Comparison of ENCODE assay signal across 8 cellular contexts in the genomic region with DNA sequence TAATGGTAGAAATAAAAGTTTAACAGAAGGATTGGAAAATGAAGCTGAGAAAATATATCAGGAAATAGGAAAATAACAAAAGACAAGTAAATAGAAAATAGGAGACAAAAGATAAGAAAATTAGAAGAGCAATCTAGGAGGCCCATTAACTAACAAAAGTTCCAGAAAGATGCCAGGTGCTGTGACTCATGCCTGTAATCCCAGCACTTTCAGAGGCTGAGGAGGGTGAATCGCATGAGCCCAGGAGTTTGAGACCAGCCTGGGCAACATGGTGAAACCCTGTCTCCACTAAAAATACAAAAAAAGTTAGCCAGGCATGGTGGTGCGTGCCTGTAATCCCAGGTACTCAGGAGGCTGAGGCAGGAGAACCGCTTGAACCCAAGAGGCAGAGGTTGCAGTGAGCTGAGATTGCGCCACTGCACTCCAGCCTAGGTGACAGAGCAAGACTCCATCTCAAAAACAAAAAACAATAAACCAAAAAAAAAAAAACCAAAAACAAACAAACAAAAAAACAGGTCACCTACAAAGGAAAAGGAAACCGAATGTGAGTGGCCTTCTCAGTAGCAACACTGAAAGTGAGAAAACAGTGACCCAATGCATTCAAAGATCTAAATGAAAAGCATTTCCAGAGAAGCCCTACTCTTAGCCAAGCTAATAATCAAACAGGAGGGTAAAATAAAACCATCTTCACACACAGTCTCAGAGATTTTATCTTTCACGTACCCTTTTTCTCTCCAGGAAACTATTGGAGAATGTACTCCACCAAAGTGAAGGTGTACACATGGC. TPM values are rescaled to one million over a fixed set of nuclear protein-coding genes. Genes with fewer than 3 reads are reported as not detected.
A peak's percentile ranks its signal among the peaks of the same experiment; 100 is the strongest.
DNase-seq lines count a peak whose midpoint lies in the region; ATAC-seq and TF ChIP-seq lines count a peak whose summit lies in the region.
"Not testable (repeated sequence)": the region's sequence is repeated elsewhere in the genome, so short reads cannot be mapped to it uniquely, and the experiment has no call there.

No MANE protein-coding gene starts in this region.

- POLR2A ChIA-PET in PC-9 (lab: Charles Lee; ENCODE audit: unreplicated experiment) = interaction anchor here (0.6 to 0.7 kb wide), 2 partner anchors 173 to 493 kb away, joined by 3 read pairs; no protein-coding TSS in a partner anchor
- POLR2A ChIA-PET in MCF 10A (lab: Yijun Ruan, JAX) = interaction anchor here (0.5 kb wide), 1 partner anchor 139 kb away, joined by 3 read pairs; no protein-coding TSS in a partner anchor

- not testable (repeated sequence) for BruUV-seq in PC-9 (replicated peaks; lab: Mats Ljungman, UMichigan); MCF 10A (replicated peaks; lab: Mats Ljungman, UMichigan)

- peak overlapping the region; percentile 34 for H3K4me3 ChIP-seq in GM12865 (ENCODE audit: low read depth, low read length)
- not testable (repeated sequence) for H3K4me3 ChIP-seq in PC-9

- H3F3A ChIP-seq in PC-9 (ENCODE audit: insufficient read depth, low read depth) = peaks cover 40% of the 10 kb centered on the region

- not testable (repeated sequence) for H3K4me1 Mint-ChIP-seq in MCF 10A (ENCODE audit: insufficient read depth, unreplicated experiment)
- H3K4me1 Mint-ChIP-seq in neural crest cell = peaks cover 13% of the 10 kb centered on the region

- not testable (repeated sequence) for H3K27me3 Mint-ChIP-seq in MCF 10A (ENCODE audit: insufficient read depth, unreplicated experiment); neural crest cell (ENCODE audit: low read depth)

- intact Hi-C loops in PC-9 (cut with micrococcal nuclease; ENCODE audit: unreplicated experiment); MCF 10A (cut with micrococcal nuclease): not testable (repeated sequence)

- peak; percentile 83 for DNase-seq in GM12865 (ENCODE audit: low read depth)
- peak; percentile 44 for DNase-seq in GM19238 (ENCODE audit: insufficient read length, low spot score)
- peak in 1 of 2 experiments; percentile 49 for DNase-seq in PC-9
- DNase-seq in MCF 10A (ENCODE audit: unreplicated experiment) = peak; percentile 48
- DNase-seq in neural crest cell (ENCODE audit: low read depth, low spot score) = not testable (repeated sequence)

- not testable (repeated sequence) for H3K9me3 ChIP-seq in PC-9 (ENCODE audit: insufficient read depth, low read depth)

- H3K27ac Mint-ChIP-seq in MCF 10A (ENCODE audit: low read depth, unreplicated experiment); neural crest cell (ENCODE audit: unreplicated experiment): not testable (repeated sequence)

- not testable (repeated sequence) for H3K9me3 Mint-ChIP-seq in MCF 10A (ENCODE audit: unreplicated experiment); neural crest cell

- CTCF ChIA-PET in PC-9 (lab: Charles Lee) = not testable (repeated sequence)
- CTCF ChIA-PET in MCF 10A (lab: Yijun Ruan, JAX) = interaction anchor here (1.2 to 1.5 kb wide), 2 partner anchors 12 to 27 kb away, joined by 4 read pairs; no protein-coding TSS in a partner anchor

- not testable (repeated sequence) for TF ChIP-seq CTCF in GM12865 (IDR thresholded peaks at IDR 0.05; ENCODE audit: insufficient read depth, low read depth, low read length, missing control alignments); PC-9 (conservative IDR thresholded peaks at IDR 0.05); MCF 10A (IDR thresholded peaks at IDR 0.05; ENCODE audit: unreplicated experiment); neural crest cell (conservative IDR thresholded peaks at IDR 0.05)

- H3K9me2 ChIP-seq in PC-9 (ENCODE audit: insufficient read depth) = not testable (repeated sequence)

- not testable (repeated sequence) for H4K20me1 ChIP-seq in PC-9 (ENCODE audit: insufficient read depth)

- H3K4me2 ChIP-seq in PC-9 = not testable (repeated sequence)

- not testable (repeated sequence) for H2AFZ ChIP-seq in PC-9

- H3K79me2 ChIP-seq in PC-9 (ENCODE audit: low read depth) = not testable (repeated sequence)

- H3K36me3 Mint-ChIP-seq in MCF 10A (ENCODE audit: insufficient read depth, unreplicated experiment); neural crest cell (ENCODE audit: low read depth): not testable (repeated sequence)

- H3K4me3 Mint-ChIP-seq in MCF 10A (ENCODE audit: unreplicated experiment) = not testable (repeated sequence)
- H3K4me3 Mint-ChIP-seq in neural crest cell = peak overlapping the region; percentile 38

- H3K27ac ChIP-seq in PC-9 = peak overlapping the region; percentile 54; the same call in 1 of the 2 replicates

- ATAC-seq in GM21619 (IDR thresholded peaks at IDR 0.05; ENCODE audit: unreplicated experiment) (peak; percentile 82), HG02798 (IDR thresholded peaks at IDR 0.05; ENCODE audit: poor library complexity, unreplicated experiment) (peak; percentile 70), HG03280 (IDR thresholded peaks at IDR 0.05; ENCODE audit: unreplicated experiment) (peak; percentile 78)

- H3K4me1 ChIP-seq in PC-9 (replicated peaks; ENCODE audit: insufficient read depth) = peaks cover 30% of the 10 kb centered on the region

- H3K36me3 ChIP-seq in PC-9 (ENCODE audit: low read depth) = not testable (repeated sequence)

- not testable (repeated sequence) for H3K27me3 ChIP-seq in PC-9 (ENCODE audit: insufficient read depth, low read depth)

RNA-seq across cellular contexts. Expression of a gene that starts 5.5 kb away (rescaled TPM):
- total RNA-seq in PC-9 (2021) = 18.6 and 22.4 TPM in 2 replicates
- 22.6 and 25.9 TPM in 2 replicates for total RNA-seq in MCF 10A (2022)
- total RNA-seq in neural crest cell = 32.5 and 33.3 TPM in 2 replicates
